In genomic region chr20:32452776-32453466, GRCh38 we compare ENCODE assay signal across 23 cellular contexts.
DNase-seq lines count a peak whose midpoint lies in the region; FAIRE-seq and TF ChIP-seq lines count a peak whose summit lies in the region.
"Had no signal": no experiment of that assay in that cellular context is flagged by ENCODE, and none has a peak within 500 bp of the region (broad histone marks: within the 10 kb centered on the region; RNA-seq: fewer than 3 reads in every experiment).

No MANE protein-coding gene starts in this region.

- no peak for DNase-seq in CD4-positive, alpha-beta memory T cell
- DNase-seq in GM12892 (ENCODE audit: insufficient read length): peak; percentile 21
- no peak for DNase-seq in dorsolateral prefrontal cortex
- peak; percentile 62 for DNase-seq in posterior vena cava (ENCODE audit: low spot score)
- DNase-seq in iPS-NIHi7 (ENCODE audit: extremely low spot score): no peak
- no peak for DNase-seq in SHP77 treated with DMSO at 0.1 percent for 48 hours (lab: John Stamatoyannopoulos, UW)
- no peak for DNase-seq in AG20443 (ENCODE audit: low spot score)
- DNase-seq: activated CD4-positive, alpha-beta T cell treated with anti-CD3 and anti-CD28 coated beads for 48 hours; AML-193; cortex of kidney; erythroblast; gastrocnemius medialis; GOT3; kidney glomerular epithelial cell; NCI-H1092 treated with DMSO at 0.1 percent for 48 hours; NCI-H2081 treated with DMSO at 0.1 percent for 48 hours; RPMI8226; stimulated activated CD4-positive, alpha-beta T cell treated with anti-CD3 and anti-CD28 coated beads, Interleukin-12 subunit alpha, Interleukin-12 subunit beta, amount 100 ng/mL, for 4 hours; thyroid gland had no signal

- no peak for TF ChIP-seq CTCF in dorsolateral prefrontal cortex (IDR thresholded peaks at IDR 0.05 in 54 of 56, conservative IDR thresholded peaks at IDR 0.05 in 2 of 56; ENCODE audit: low read depth in 1 of 56, partially characterized antibody in 56 of 56)

- no peaks in the 10 kb centered on the region for H3K9me3 ChIP-seq in CD4-positive, alpha-beta memory T cell (ENCODE audit: control insufficient read depth in 1 of 2, low read length in 2 of 2)
- H3K9me3 ChIP-seq: gastrocnemius medialis, neutrophil, thyroid gland had no signal

- TF ChIP-seq POLR2A in GM12892 (IDR thresholded peaks at IDR 0.05; ENCODE audit: low read depth, low read length): no peak

- no peak overlapping the region for H3K4me3 ChIP-seq in CD4-positive, alpha-beta memory T cell (ENCODE audit: low read length in 2 of 2)
- H3K4me3 ChIP-seq in dorsolateral prefrontal cortex: no peak overlapping the region
- H3K4me3 ChIP-seq: gastrocnemius medialis, thyroid gland had no signal

- peaks cover 64% of the 10 kb centered on the region for H3K36me3 ChIP-seq in CD4-positive, alpha-beta memory T cell (ENCODE audit: insufficient read depth, low read length)
- H3K36me3 ChIP-seq: gastrocnemius medialis had no signal

- POLR2A ChIA-PET in CD4-positive, alpha-beta memory T cell (lab: Charles Lee; ENCODE audit: partially characterized antibody): interaction anchor here (1.3 kb wide), 1 partner anchor 31 kb away, joined by 3 read pairs; no protein-coding TSS in a partner anchor

- H3K4me1 ChIP-seq in CD4-positive, alpha-beta memory T cell (ENCODE audit: insufficient read depth, low read length): no peaks in the 10 kb centered on the region

- no peaks in the 10 kb centered on the region for H3K27me3 ChIP-seq in CD4-positive, alpha-beta memory T cell (ENCODE audit: insufficient read depth, low read length)
- H3K27me3 ChIP-seq in dorsolateral prefrontal cortex: no peaks in the 10 kb centered on the region
- H3K27me3 ChIP-seq: gastrocnemius medialis, neutrophil, thyroid gland had no signal

- H3K4me3 Mint-ChIP-seq in CD4-positive, alpha-beta memory T cell: no peak overlapping the region
- H3K4me3 Mint-ChIP-seq: activated naive CD4-positive, alpha-beta T cell treated with anti-CD3 and anti-CD28 coated beads, Interleukin-2, amount 50 U/mL, for 24 hours; brain had no signal

- peaks cover 0 to 5% (median 0%) of the 10 kb centered on the region in 8 donors for H3K9me3 Mint-ChIP-seq in CD4-positive, alpha-beta memory T cell
- H3K9me3 Mint-ChIP-seq: activated naive CD4-positive, alpha-beta T cell treated with anti-CD3 and anti-CD28 coated beads, Interleukin-2, amount 50 U/mL, for 24 hours; brain had no signal

- peaks cover 21 to 58% of the 10 kb centered on the region in 2 donors for H3K36me3 Mint-ChIP-seq in CD4-positive, alpha-beta memory T cell
- H3K36me3 Mint-ChIP-seq: activated naive CD4-positive, alpha-beta T cell treated with anti-CD3 and anti-CD28 coated beads, Interleukin-2, amount 50 U/mL, for 24 hours had no signal

- no peak for FAIRE-seq in GM12892 (lab: Jason Lieb, UNC)
- FAIRE-seq: D721Med had no signal

- peaks cover 0 to 6% (median 0%) of the 10 kb centered on the region in 4 donors for H3K4me1 Mint-ChIP-seq in CD4-positive, alpha-beta memory T cell

- no peak overlapping the region for H3K27ac ChIP-seq in CD4-positive, alpha-beta memory T cell (ENCODE audit: low read depth, low read length)
- H3K27ac ChIP-seq in dorsolateral prefrontal cortex: peak overlapping the region in 56 of 59 donors; percentile 45 to 98 (median 84)
- H3K27ac ChIP-seq: gastrocnemius medialis, neutrophil, thyroid gland had no signal

- H3K27ac Mint-ChIP-seq in CD4-positive, alpha-beta memory T cell: peak overlapping the region in 4 of 7 donors; percentile 42 to 69 (median 60)

- CTCF ChIA-PET in CD4-positive, alpha-beta memory T cell (lab: Charles Lee; ENCODE audit: partially characterized antibody): no interaction called here

- no peaks in the 10 kb centered on the region for H3K27me3 Mint-ChIP-seq in CD4-positive, alpha-beta memory T cell
- H3K27me3 Mint-ChIP-seq: activated naive CD4-positive, alpha-beta T cell treated with anti-CD3 and anti-CD28 coated beads, Interleukin-2, amount 50 U/mL, for 24 hours had no signal

- intact Hi-C loops in CD4-positive, alpha-beta memory T cell (cut with micrococcal nuclease): no loop called here
- intact Hi-C loops in dorsolateral prefrontal cortex (cut with DNase I) (loop anchor here in 1 of 2 donors (10.0 kb wide), 1 partner anchor 248 kb away; the partner anchor contains the start of genes PLAGL2 and POFUT1), posterior vena cava (cut with DNase I) (no loop called here)

Comparison
In these comparisons a context has a peak if more than half of its experiments do, and no peak if none do; other contexts are left out.
1. DNase-seq: peak in GM12892 (single experiment) and posterior vena cava (single experiment); none in CD4-positive, alpha-beta memory T cell (0 of 5), dorsolateral prefrontal cortex (0 of 10), iPS-NIHi7 (single experiment), SHP77 treated with DMSO at 0.1 percent for 48 hours (single experiment) and AG20443 (single experiment).